ENCODE assay signal across 32 cellular contexts in genomic region chr4:86872135-86872534, GRCh38. TPM values are rescaled to one million over a fixed set of nuclear protein-coding genes. Genes with fewer than 3 reads are reported as not detected.
"Had no signal": no experiment of that assay in that cellular context is flagged by ENCODE, and none has a peak within 500 bp of the region (broad histone marks: within the 10 kb centered on the region; RNA-seq: fewer than 3 reads in every experiment).

No MANE protein-coding gene starts in this region.

- H3K4me3 ChIP-seq: MG63, PC-9, SJCRH30, SK-N-MC had no signal

- H3K4me1 ChIP-seq: SJCRH30 had no signal

- H3K27ac ChIP-seq: brain microvascular endothelial cell, PC-9, SJCRH30, SK-N-MC, WERI-Rb-1 had no signal

- ATAC-seq: activated CD8-positive, alpha-beta memory T cell treated with anti-CD3 and anti-CD28 coated beads, Interleukin-2, amount 10 ng/mL, durations not matched to agents 7 days and 5 days; activated naive CD8-positive, alpha-beta T cell treated with anti-CD3 and anti-CD28 coated beads, Interleukin-2, amount 50 U/mL, for 24 hours had no signal

- H2AFZ ChIP-seq: PC-9 had no signal

- H3K9me3 ChIP-seq: MG63 had no signal

- H3K36me3 ChIP-seq: brain microvascular endothelial cell, MG63, SJCRH30, WERI-Rb-1 had no signal

- H3K27me3 ChIP-seq: brain microvascular endothelial cell, MG63, SJCRH30 had no signal

- DNase-seq: activated CD4-positive, alpha-beta memory T cell treated with anti-CD3 and anti-CD28 coated beads, Interleukin-2, amount 10 ng/mL, durations not matched to agents 7 days and 5 days; activated CD4-positive, alpha-beta T cell treated with anti-CD3 and anti-CD28 coated beads for 1 hour; activated CD4-positive, alpha-beta T cell treated with anti-CD3 and anti-CD28 coated beads for 48 hours; activated CD4-positive, CD25-positive, alpha-beta regulatory T cell; activated CD8-positive, alpha-beta memory T cell treated with anti-CD3 and anti-CD28 coated beads for 24 hours; activated CD8-positive, alpha-beta memory T cell treated with anti-CD3 and anti-CD28 coated beads, Interleukin-2, amount 10 ng/mL, durations not matched to agents 7 days and 5 days; activated CD8-positive, alpha-beta memory T cell treated with anti-CD3 and anti-CD28 coated beads, Interleukin-2, amount 50 U/mL, for 48 hours; activated effector memory CD4-positive, alpha-beta T cell treated with Interleukin-2 at 50 U/mL for 16 hours; activated naive CD4-positive, alpha-beta T cell treated with anti-CD3 and anti-CD28 coated beads, Interleukin-2, amount 10 ng/mL, durations not matched to agents 7 days and 5 days; activated naive CD8-positive, alpha-beta T cell treated with anti-CD3 and anti-CD28 coated beads, Interleukin-2, amount 50 U/mL, for 24 hours; activated T-cell treated with anti-CD3 and anti-CD28 coated beads, Interleukin-2, amount 50 U/mL, for 48 hours; aorta; brain microvascular endothelial cell; Kasumi-1; KG1; MG63; NCI-H1048; NCI-H1105 treated with DMSO at 0.1 percent for 48 hours; NCI-H1436; NCI-H1694; NCI-H2029; NCI-H345; NCI-H524 treated with DMSO at 0.1 percent for 48 hours; PC-9; SHP77; SJCRH30; T1000; WERI-Rb-1 had no signal

- H3K4me2 ChIP-seq: PC-9 had no signal

RNA-seq across cellular contexts. Expression of gene C4orf36, which starts 20.1 kb away (rescaled TPM):
- total RNA-seq: activated CD4-positive, alpha-beta memory T cell treated with anti-CD3 and anti-CD28 coated beads, Interleukin-2, amount 10 ng/mL, durations not matched to agents 7 days and 5 days; activated CD8-positive, alpha-beta memory T cell treated with anti-CD3 and anti-CD28 coated beads, Interleukin-2, amount 10 ng/mL, durations not matched to agents 7 days and 5 days; PC-9; T-helper 1 cell treated with Interleukin-12 subunit alpha and Interleukin-12 subunit beta and Interleukin-4 antibody, amounts not matched to agents 30 ng/mL and 1 ng/mL, for 36 hours; T-helper 2 cell treated with Interferon-gamma antibody and Interleukin-4, amounts not matched to agents 100 ng/mL and 5 ng/mL, for 36 hours had no signal

RNA-seq across cellular contexts. Expression of gene SLC10A6, which starts 23.0 kb away (rescaled TPM):
- total RNA-seq: activated CD4-positive, alpha-beta memory T cell treated with anti-CD3 and anti-CD28 coated beads, Interleukin-2, amount 10 ng/mL, durations not matched to agents 7 days and 5 days; activated CD8-positive, alpha-beta memory T cell treated with anti-CD3 and anti-CD28 coated beads, Interleukin-2, amount 10 ng/mL, durations not matched to agents 7 days and 5 days; NCI-H460; PC-9; SJCRH30; T-helper 1 cell treated with Interleukin-12 subunit alpha and Interleukin-12 subunit beta and Interleukin-4 antibody, amounts not matched to agents 30 ng/mL and 1 ng/mL, for 36 hours; T-helper 2 cell treated with Interferon-gamma antibody and Interleukin-4, amounts not matched to agents 100 ng/mL and 5 ng/mL, for 36 hours had no signal
- polyA plus RNA-seq: aorta had no signal
